ENCODE assay signal across 1 cellular context in the genomic region with DNA sequence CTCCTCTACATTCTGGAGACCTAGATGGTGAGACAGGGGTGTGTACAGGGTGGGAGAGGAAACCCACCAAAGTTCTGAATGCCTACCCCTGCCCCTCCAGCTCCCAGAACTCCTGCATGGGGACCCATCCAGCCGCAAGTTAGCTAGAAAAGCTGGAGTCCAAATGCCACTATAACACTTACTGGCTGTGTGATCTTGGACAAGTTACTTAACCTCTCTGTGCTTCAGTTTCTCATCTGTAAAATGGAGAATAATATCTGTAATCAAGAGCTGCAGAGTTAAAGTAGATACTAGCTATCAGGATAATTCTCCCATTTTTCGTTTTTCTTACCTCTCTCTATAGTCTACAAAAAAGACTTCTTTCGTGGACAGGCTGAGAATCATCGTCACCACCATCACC.
TF ChIP-seq lines count a peak whose summit lies in the region.

No MANE protein-coding gene starts in this region.

TF ChIP-seq in HCT116, 20 proteins besides CTCF, POLR2A, EP300 and RAD21 (continued from another document):
- TF ChIP-seq ZNF274 (IDR thresholded peaks at IDR 0.05; ENCODE audit: low read depth, low read length) (no peak), EGR1 (IDR thresholded peaks at IDR 0.05; ENCODE audit: low read depth) (no peak), POLR2AphosphoS5 (IDR thresholded peaks at IDR 0.05; ENCODE audit: low read depth, low read length) (no peak)
- TF ChIP-seq, protein P1, sequence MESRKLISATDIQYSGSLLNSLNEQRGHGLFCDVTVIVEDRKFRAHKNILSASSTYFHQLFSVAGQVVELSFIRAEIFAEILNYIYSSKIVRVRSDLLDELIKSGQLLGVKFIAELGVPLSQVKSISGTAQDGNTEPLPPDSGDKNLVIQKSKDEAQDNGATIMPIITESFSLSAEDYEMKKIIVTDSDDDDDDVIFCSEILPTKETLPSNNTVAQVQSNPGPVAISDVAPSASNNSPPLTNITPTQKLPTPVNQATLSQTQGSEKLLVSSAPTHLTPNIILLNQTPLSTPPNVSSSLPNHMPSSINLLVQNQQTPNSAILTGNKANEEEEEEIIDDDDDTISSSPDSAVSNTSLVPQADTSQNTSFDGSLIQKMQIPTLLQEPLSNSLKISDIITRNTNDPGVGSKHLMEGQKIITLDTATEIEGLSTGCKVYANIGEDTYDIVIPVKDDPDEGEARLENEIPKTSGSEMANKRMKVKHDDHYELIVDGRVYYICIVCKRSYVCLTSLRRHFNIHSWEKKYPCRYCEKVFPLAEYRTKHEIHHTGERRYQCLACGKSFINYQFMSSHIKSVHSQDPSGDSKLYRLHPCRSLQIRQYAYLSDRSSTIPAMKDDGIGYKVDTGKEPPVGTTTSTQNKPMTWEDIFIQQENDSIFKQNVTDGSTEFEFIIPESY (IDR thresholded peaks at IDR 0.05; ENCODE audit: extremely low read depth, insufficient replicate concordance, low read length), result no peak
